ENCODE assay signal across 14 cellular contexts in the genomic region with DNA sequence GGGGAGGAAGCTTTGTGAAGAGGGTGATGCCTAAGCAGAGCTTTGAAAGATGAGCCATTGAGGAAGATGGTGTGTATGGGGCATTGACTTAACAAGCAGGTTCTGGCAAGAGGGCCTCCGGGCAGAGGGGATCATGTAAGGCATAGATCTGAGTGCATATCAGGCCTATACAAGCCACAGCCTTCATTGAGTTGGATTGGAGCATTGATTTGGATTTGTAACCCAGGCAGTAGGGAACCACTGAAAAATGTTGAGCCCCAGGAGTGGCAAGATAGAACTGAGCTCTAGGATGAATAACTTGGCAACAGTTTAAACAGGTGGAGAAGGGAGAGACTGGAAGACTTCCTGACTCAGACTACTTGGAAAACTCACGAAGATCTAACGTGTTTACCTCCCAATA. TPM values are rescaled to one million over a fixed set of nuclear protein-coding genes. Genes with fewer than 3 reads are reported as not detected.
DNase-seq lines count a peak whose midpoint lies in the region; ATAC-seq, FAIRE-seq and TF ChIP-seq lines count a peak whose summit lies in the region.
"Had no signal": no experiment of that assay in that cellular context is flagged by ENCODE, and none has a peak within 500 bp of the region (broad histone marks: within the 10 kb centered on the region; RNA-seq: fewer than 3 reads in every experiment).

No MANE protein-coding gene starts in this region.

- CTCF ChIA-PET in MCF 10A (lab: Yijun Ruan, JAX) = interaction anchor here (0.6 to 2.3 kb wide), 5 partner anchors 14 to 254 kb away, joined by 3 to 14 read pairs (median 7); no protein-coding TSS in a partner anchor

- FAIRE-seq in D721Med (lab: Jason Lieb, UNC) = no peak
- FAIRE-seq: A204.1 had no signal

- H3K27me3 ChIP-seq in breast epithelium = no peaks in the 10 kb centered on the region

- no peak for TF ChIP-seq CTCF in MCF 10A (IDR thresholded peaks at IDR 0.05; ENCODE audit: unreplicated experiment)
- TF ChIP-seq CTCF in breast epithelium (IDR thresholded peaks at IDR 0.05) = no peak
- TF ChIP-seq CTCF in chondrocyte (IDR thresholded peaks at IDR 0.05) = no peak
- no peak for TF ChIP-seq CTCF in D721Med (IDR thresholded peaks at IDR 0.05; ENCODE audit: insufficient read depth, missing control alignments)

- no peaks in the 10 kb centered on the region for H3K9me3 ChIP-seq in breast epithelium

- H3K27ac Mint-ChIP-seq in MCF 10A (ENCODE audit: low read depth, unreplicated experiment) (no peak overlapping the region), chondrocyte (ENCODE audit: unreplicated experiment) (peak overlapping the region; percentile 4), naive B cell (peak overlapping the region in 4 of 6 donors; percentile 33 to 62 (median 37))

- POLR2A ChIA-PET in MCF 10A (lab: Yijun Ruan, JAX) = interaction anchor here (0.9 to 2.8 kb wide), 7 partner anchors 12 to 255 kb away, joined by 3 to 19 read pairs (median 3); partner anchors contain the start of gene PANX1

- ATAC-seq in naive B cell (ENCODE audit: low read depth in 2 of 2) = no peak

- H3K36me3 Mint-ChIP-seq in MCF 10A (ENCODE audit: insufficient read depth, unreplicated experiment) = peaks cover 20% of the 10 kb centered on the region
- H3K36me3 Mint-ChIP-seq in chondrocyte (ENCODE audit: low read depth) = peaks cover 4% of the 10 kb centered on the region
- H3K36me3 Mint-ChIP-seq in naive B cell = no peaks in the 10 kb centered on the region

- TF ChIP-seq POLR2A in breast epithelium (IDR thresholded peaks at IDR 0.05) = no peak

- H3K9me3 Mint-ChIP-seq in MCF 10A (ENCODE audit: unreplicated experiment) (no peaks in the 10 kb centered on the region), chondrocyte (ENCODE audit: low read depth) (no peaks in the 10 kb centered on the region), naive B cell (no peaks in the 10 kb centered on the region)

- H3K4me3 ChIP-seq in breast epithelium = no peak overlapping the region

- intact Hi-C loops in MCF 10A (cut with micrococcal nuclease) (no loop called here), breast epithelium (cut with DNase I; ENCODE audit: low total_unique reads) (no loop called here)

- H3K4me1 ChIP-seq in breast epithelium = peaks cover 0 to 5% of the 10 kb centered on the region in 2 donors

- H3K4me3 Mint-ChIP-seq in MCF 10A (ENCODE audit: unreplicated experiment) = peak overlapping the region; percentile 15
- no peak overlapping the region for H3K4me3 Mint-ChIP-seq in chondrocyte (ENCODE audit: unreplicated experiment)
- H3K4me3 Mint-ChIP-seq in naive B cell = peak overlapping the region in 1 of 8 donors; percentile 6

- H3K27me3 Mint-ChIP-seq in MCF 10A (ENCODE audit: insufficient read depth, unreplicated experiment) (no peaks in the 10 kb centered on the region), chondrocyte (ENCODE audit: low read depth) (no peaks in the 10 kb centered on the region), naive B cell (no peaks in the 10 kb centered on the region)

- no peak overlapping the region for H3K27ac ChIP-seq in breast epithelium

- BruUV-seq in MCF 10A (replicated peaks; lab: Mats Ljungman, UMichigan) = no TSS peak

- DNase-seq in MCF 10A (ENCODE audit: unreplicated experiment) (peak; percentile 40), breast epithelium (ENCODE audit: low spot score in 2 of 2) (no peak), chondrocyte (ENCODE audit: low spot score) (no peak), naive B cell (no peak), D721Med (ENCODE audit: insufficient read length, low spot score) (no peak), NCI-H2227 treated with DMSO at 0.1 percent for 48 hours (lab: John Stamatoyannopoulos, UW) (no peak), NAMALWA (ENCODE audit: low spot score) (no peak), hypothalamus (lab: John Stamatoyannopoulos, UW) (no peak)
- DNase-seq: GOT3, MV-4-11, NCI-H1436 treated with DMSO at 0.1 percent for 48 hours, NCI-H526, Right ventricle myocardium superior had no signal

- H3K36me3 ChIP-seq in breast epithelium = no peaks in the 10 kb centered on the region

- H3K4me1 Mint-ChIP-seq in MCF 10A (ENCODE audit: insufficient read depth, unreplicated experiment) = peaks cover 59% of the 10 kb centered on the region
- H3K4me1 Mint-ChIP-seq in chondrocyte (ENCODE audit: low read depth) = peaks cover 75% of the 10 kb centered on the region
- H3K4me1 Mint-ChIP-seq in naive B cell = peaks cover 72 to 86% (median 78%) of the 10 kb centered on the region in 3 donors

RNA-seq across cellular contexts. Expression of gene PANX1, which starts 21.4 kb away (rescaled TPM):
- total RNA-seq in MCF 10A (2022) (26.1 and 30.1 TPM in 2 replicates), breast epithelium (10 to 100 TPM; 16.7 to 20.3 (median 17.7) TPM), chondrocyte (25.6 to 36.4 TPM (median 35.7 TPM) in 3 replicates)
- polyA plus RNA-seq in naive B cell (ENCODE audit: low read depth in 6 of 6) = 10 to 100 TPM in 2 of 6 donors, 1 to 10 TPM in 4; 8.1 to 14.0 (median 9.4) TPM
